In the genomic region with DNA sequence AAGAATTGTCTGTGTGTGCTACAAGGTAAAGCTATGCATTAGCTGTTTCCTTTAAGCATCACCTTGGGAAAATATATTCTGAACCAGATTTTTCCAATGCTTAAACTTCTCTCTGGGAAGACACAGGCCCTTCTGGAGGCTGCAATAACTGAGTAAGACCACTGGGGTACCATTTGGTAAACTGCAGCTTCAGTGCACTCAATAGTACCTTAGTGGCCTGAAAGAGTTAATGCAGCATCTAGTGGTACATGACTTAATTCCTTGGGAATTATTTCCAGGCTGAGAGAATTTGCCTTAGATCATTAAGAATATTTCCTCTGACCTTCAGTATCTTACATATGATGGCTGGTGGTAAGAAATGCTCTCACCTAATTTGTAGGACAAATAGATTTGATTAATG, we compare ENCODE assay signal across 10 cellular contexts.
DNase-seq lines count a peak whose midpoint lies in the region; ATAC-seq and TF ChIP-seq lines count a peak whose summit lies in the region.
"Had no signal": no experiment of that assay in that cellular context is flagged by ENCODE, and none has a peak within 500 bp of the region (broad histone marks: within the 10 kb centered on the region; RNA-seq: fewer than 3 reads in every experiment).

No MANE protein-coding gene starts in this region.

- no peaks in the 10 kb centered on the region for H3K4me1 ChIP-seq in SK-N-SH (ENCODE audit: control insufficient read depth in 1 of 2, insufficient read depth in 2 of 2, low read depth in 1 of 2, low read length in 1 of 2)
- no peaks in the 10 kb centered on the region for H3K4me1 ChIP-seq in effector memory CD4-positive, alpha-beta T cell (ENCODE audit: control insufficient read depth, insufficient read depth, low read length, poor library complexity, severe bottlenecking)
- H3K4me1 ChIP-seq: SJSA1 had no signal

- no peak overlapping the region for H3K4me3 ChIP-seq in SK-N-SH (ENCODE audit: low read depth in 2 of 2, low read length in 1 of 2)
- no peak overlapping the region for H3K4me3 ChIP-seq in effector memory CD4-positive, alpha-beta T cell (ENCODE audit: insufficient read depth, low read depth, low read length, poor library complexity, severe bottlenecking)
- H3K4me3 ChIP-seq: SJSA1 had no signal

- H3K36me3 ChIP-seq in SK-N-SH (replicated peaks in 1 of 2; ENCODE audit: control insufficient read depth in 1 of 2, insufficient read depth in 2 of 2, low read length in 1 of 2): no peaks in the 10 kb centered on the region
- H3K36me3 ChIP-seq in effector memory CD4-positive, alpha-beta T cell (ENCODE audit: control insufficient read depth, insufficient read depth, low read length): no peaks in the 10 kb centered on the region
- H3K36me3 ChIP-seq: SJSA1 had no signal

- H3K4me2 ChIP-seq in SK-N-SH: no peak overlapping the region

- H4K20me1 ChIP-seq in SK-N-SH (ENCODE audit: insufficient read depth): no peaks in the 10 kb centered on the region

- no peak overlapping the region for H3K9ac ChIP-seq in SK-N-SH

- DNase-seq in SK-N-SH (no peak), kidney tubule cell (ENCODE audit: low spot score) (peak; percentile 39), KG1 (lab: John Stamatoyannopoulos, UW) (no peak), Right ventricle myocardium superior (no peak)
- DNase-seq in effector memory CD4-positive, alpha-beta T cell: no peak
- DNase-seq: NCI-H1092 had no signal

- H3K9me3 ChIP-seq in SK-N-SH: no peaks in the 10 kb centered on the region
- no peaks in the 10 kb centered on the region for H3K9me3 ChIP-seq in effector memory CD4-positive, alpha-beta T cell (ENCODE audit: control insufficient read depth, low read length)
- H3K9me3 ChIP-seq: SJSA1 had no signal

- intact Hi-C loops in Right ventricle myocardium superior (cut with DNase I): no loop called here

- no peak for TF ChIP-seq EP300 in SK-N-SH (IDR thresholded peaks at IDR 0.05; ENCODE audit: borderline replicate concordance in 1 of 2, low read depth in 1 of 2, low read length in 1 of 2)

- H3F3A ChIP-seq in SK-N-SH (replicated peaks; ENCODE audit: insufficient read depth): no peaks in the 10 kb centered on the region

- ATAC-seq in HG02884 (IDR thresholded peaks at IDR 0.05; ENCODE audit: unreplicated experiment) (peak; percentile 63), Right ventricle myocardium superior (ENCODE audit: poor library complexity) (no peak), GM18502 (IDR thresholded peaks at IDR 0.05; ENCODE audit: poor library complexity, unreplicated experiment) (no peak)

- TF ChIP-seq CTCF in GM12873 (IDR thresholded peaks at IDR 0.05; ENCODE audit: insufficient read depth, low read depth, low read length, missing control alignments) (peak; percentile 50), SK-N-SH (IDR thresholded peaks at IDR 0.05) (peak; percentile 37; the same call in 1 of the 2 replicates)

- no peak for TF ChIP-seq RAD21 in SK-N-SH (IDR thresholded peaks at IDR 0.05; ENCODE audit: low read length)

- POLR2A ChIA-PET in SK-N-SH (lab: Yijun Ruan, JAX): no interaction called here

- CTCF ChIA-PET in SK-N-SH (lab: Yijun Ruan, JAX): interaction anchor here (1.5 kb wide), 1 partner anchor 14 kb away, joined by 4 read pairs; no protein-coding TSS in a partner anchor

- no peak overlapping the region for H3K27ac ChIP-seq in SK-N-SH (ENCODE audit: low read depth in 2 of 2, low read length in 1 of 2)
- no peak overlapping the region for H3K27ac ChIP-seq in effector memory CD4-positive, alpha-beta T cell (ENCODE audit: insufficient read depth, low read length, poor library complexity, severe bottlenecking)
- H3K27ac ChIP-seq: SJSA1 had no signal

- no peaks in the 10 kb centered on the region for H3K79me2 ChIP-seq in SK-N-SH (ENCODE audit: insufficient read depth)

- H3K9me2 ChIP-seq in SK-N-SH: no peaks in the 10 kb centered on the region

- no peak overlapping the region for H2AFZ ChIP-seq in SK-N-SH (ENCODE audit: low read depth)

- no peaks in the 10 kb centered on the region for H3K27me3 ChIP-seq in SK-N-SH (ENCODE audit: insufficient read depth)
- H3K27me3 ChIP-seq in effector memory CD4-positive, alpha-beta T cell (replicated peaks; ENCODE audit: control insufficient read depth, insufficient read depth, low read length, poor library complexity, severe bottlenecking): no peaks in the 10 kb centered on the region
- H3K27me3 ChIP-seq: SJSA1 had no signal

TF ChIP-seq in SK-N-SH, 30 proteins besides CTCF, POLR2A, EP300 and RAD21:
- no peak for TF ChIP-seq FOSL2 (IDR thresholded peaks at IDR 0.05; ENCODE audit: borderline replicate concordance, low read depth)
- TF ChIP-seq RCOR1 (IDR thresholded peaks at IDR 0.05; ENCODE audit: low read length): no peak
- TF ChIP-seq, protein P1, sequence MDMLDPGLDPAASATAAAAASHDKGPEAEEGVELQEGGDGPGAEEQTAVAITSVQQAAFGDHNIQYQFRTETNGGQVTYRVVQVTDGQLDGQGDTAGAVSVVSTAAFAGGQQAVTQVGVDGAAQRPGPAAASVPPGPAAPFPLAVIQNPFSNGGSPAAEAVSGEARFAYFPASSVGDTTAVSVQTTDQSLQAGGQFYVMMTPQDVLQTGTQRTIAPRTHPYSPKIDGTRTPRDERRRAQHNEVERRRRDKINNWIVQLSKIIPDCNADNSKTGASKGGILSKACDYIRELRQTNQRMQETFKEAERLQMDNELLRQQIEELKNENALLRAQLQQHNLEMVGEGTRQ (IDR thresholded peaks at IDR 0.05; ENCODE audit: borderline replicate concordance, low read depth, low read length): no peak
- no peak for TF ChIP-seq FOXM1 (IDR thresholded peaks at IDR 0.05; ENCODE audit: low read depth)
- TF ChIP-seq, protein P2, sequence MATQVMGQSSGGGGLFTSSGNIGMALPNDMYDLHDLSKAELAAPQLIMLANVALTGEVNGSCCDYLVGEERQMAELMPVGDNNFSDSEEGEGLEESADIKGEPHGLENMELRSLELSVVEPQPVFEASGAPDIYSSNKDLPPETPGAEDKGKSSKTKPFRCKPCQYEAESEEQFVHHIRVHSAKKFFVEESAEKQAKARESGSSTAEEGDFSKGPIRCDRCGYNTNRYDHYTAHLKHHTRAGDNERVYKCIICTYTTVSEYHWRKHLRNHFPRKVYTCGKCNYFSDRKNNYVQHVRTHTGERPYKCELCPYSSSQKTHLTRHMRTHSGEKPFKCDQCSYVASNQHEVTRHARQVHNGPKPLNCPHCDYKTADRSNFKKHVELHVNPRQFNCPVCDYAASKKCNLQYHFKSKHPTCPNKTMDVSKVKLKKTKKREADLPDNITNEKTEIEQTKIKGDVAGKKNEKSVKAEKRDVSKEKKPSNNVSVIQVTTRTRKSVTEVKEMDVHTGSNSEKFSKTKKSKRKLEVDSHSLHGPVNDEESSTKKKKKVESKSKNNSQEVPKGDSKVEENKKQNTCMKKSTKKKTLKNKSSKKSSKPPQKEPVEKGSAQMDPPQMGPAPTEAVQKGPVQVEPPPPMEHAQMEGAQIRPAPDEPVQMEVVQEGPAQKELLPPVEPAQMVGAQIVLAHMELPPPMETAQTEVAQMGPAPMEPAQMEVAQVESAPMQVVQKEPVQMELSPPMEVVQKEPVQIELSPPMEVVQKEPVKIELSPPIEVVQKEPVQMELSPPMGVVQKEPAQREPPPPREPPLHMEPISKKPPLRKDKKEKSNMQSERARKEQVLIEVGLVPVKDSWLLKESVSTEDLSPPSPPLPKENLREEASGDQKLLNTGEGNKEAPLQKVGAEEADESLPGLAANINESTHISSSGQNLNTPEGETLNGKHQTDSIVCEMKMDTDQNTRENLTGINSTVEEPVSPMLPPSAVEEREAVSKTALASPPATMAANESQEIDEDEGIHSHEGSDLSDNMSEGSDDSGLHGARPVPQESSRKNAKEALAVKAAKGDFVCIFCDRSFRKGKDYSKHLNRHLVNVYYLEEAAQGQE (IDR thresholded peaks at IDR 0.05; ENCODE audit: low read depth, low read length): no peak
- TF ChIP-seq MEF2A (IDR thresholded peaks at IDR 0.05; ENCODE audit: borderline replicate concordance, low read depth): no peak
- TF ChIP-seq CHD2 (IDR thresholded peaks at IDR 0.05; ENCODE audit: low read length, partially characterized antibody): no peak
- no peak for TF ChIP-seq FOXJ3 (CRISPR knock-in tag; IDR thresholded peaks at IDR 0.05)
- TF ChIP-seq RFX5 (IDR thresholded peaks at IDR 0.05; ENCODE audit: low read length): no peak
- TF ChIP-seq GABPA (IDR thresholded peaks at IDR 0.05; ENCODE audit: low read depth): no peak
- TF ChIP-seq, protein P3, sequence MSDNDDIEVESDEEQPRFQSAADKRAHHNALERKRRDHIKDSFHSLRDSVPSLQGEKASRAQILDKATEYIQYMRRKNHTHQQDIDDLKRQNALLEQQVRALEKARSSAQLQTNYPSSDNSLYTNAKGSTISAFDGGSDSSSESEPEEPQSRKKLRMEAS (IDR thresholded peaks at IDR 0.05; ENCODE audit: low read depth): no peak
